Comparison of ENCODE assay signal across 9 cellular contexts in genomic region chr12:75738486-75738885, GRCh38.
A peak's percentile ranks its signal among the peaks of the same experiment; 100 is the strongest.
DNase-seq lines count a peak whose midpoint lies in the region; ATAC-seq and TF ChIP-seq lines count a peak whose summit lies in the region.
"Had no signal": no experiment of that assay in that cellular context is flagged by ENCODE, and none has a peak within 500 bp of the region (broad histone marks: within the 10 kb centered on the region; RNA-seq: fewer than 3 reads in every experiment).

No MANE protein-coding gene starts in this region.

- intact Hi-C loops in activated CD4-positive, alpha-beta T cell treated with anti-CD3 and anti-CD28 coated beads for 36 hours (cut with DNase I, micrococcal nuclease): loop anchor here in 1 of 2 experiments (2.0 kb wide), 2 partner anchors 98 to 292 kb away; partner anchors contain the start of gene PHLDA1
- intact Hi-C loops in activated T-helper 2 cell treated with anti-CD3 and anti-CD28 coated beads, Interferon-gamma antibody, Interleukin-2, Interleukin-4, amounts not matched to agents 10 μg/mL and 5 μg/mL and 100 μg/mL, durations not matched to agents 14 hours and 24 hours and 36 hours (cut with micrococcal nuclease): loop anchor here (1.0 to 10.0 kb wide), 3 partner anchors 16 to 416 kb away; no protein-coding TSS in a partner anchor
- intact Hi-C loops in psoas muscle (cut with DNase I): no loop called here

- no peak overlapping the region for H3K27ac Mint-ChIP-seq in activated CD4-positive, alpha-beta T cell treated with anti-CD3 and anti-CD28 coated beads for 36 hours
- no peak overlapping the region for H3K27ac Mint-ChIP-seq in activated CD4-positive, alpha-beta T cell treated with anti-CD3 and anti-CD28 coated beads, Interleukin-2, amount 10 ng/mL, durations not matched to agents 7 days and 5 days
- H3K27ac Mint-ChIP-seq in activated T-helper 2 cell treated with anti-CD3 and anti-CD28 coated beads, Interferon-gamma antibody, Interleukin-2, Interleukin-4, amounts not matched to agents 10 μg/mL and 5 μg/mL and 100 μg/mL, durations not matched to agents 14 hours and 24 hours and 36 hours: peak overlapping the region; percentile 33
- H3K27ac Mint-ChIP-seq in osteocyte (ENCODE audit: unreplicated experiment): no peak overlapping the region

- peaks cover 16% of the 10 kb centered on the region for H3K4me1 Mint-ChIP-seq in activated CD4-positive, alpha-beta T cell treated with anti-CD3 and anti-CD28 coated beads for 36 hours
- H3K4me1 Mint-ChIP-seq in activated CD4-positive, alpha-beta T cell treated with anti-CD3 and anti-CD28 coated beads, Interleukin-2, amount 10 ng/mL, durations not matched to agents 7 days and 5 days: no peaks in the 10 kb centered on the region
- H3K4me1 Mint-ChIP-seq in activated T-helper 2 cell treated with anti-CD3 and anti-CD28 coated beads, Interferon-gamma antibody, Interleukin-2, Interleukin-4, amounts not matched to agents 10 μg/mL and 5 μg/mL and 100 μg/mL, durations not matched to agents 14 hours and 24 hours and 36 hours (ENCODE audit: low read depth): peaks cover 20% of the 10 kb centered on the region
- peaks cover 8% of the 10 kb centered on the region for H3K4me1 Mint-ChIP-seq in osteocyte (ENCODE audit: unreplicated experiment)

- H3K9me3 ChIP-seq in psoas muscle: no peaks in the 10 kb centered on the region
- H3K9me3 ChIP-seq: A549 had no signal

- no peaks in the 10 kb centered on the region for H3K36me3 Mint-ChIP-seq in activated CD4-positive, alpha-beta T cell treated with anti-CD3 and anti-CD28 coated beads for 36 hours (ENCODE audit: low read depth)
- H3K36me3 Mint-ChIP-seq in activated CD4-positive, alpha-beta T cell treated with anti-CD3 and anti-CD28 coated beads, Interleukin-2, amount 10 ng/mL, durations not matched to agents 7 days and 5 days (ENCODE audit: low read depth): no peaks in the 10 kb centered on the region
- no peaks in the 10 kb centered on the region for H3K36me3 Mint-ChIP-seq in activated T-helper 2 cell treated with anti-CD3 and anti-CD28 coated beads, Interferon-gamma antibody, Interleukin-2, Interleukin-4, amounts not matched to agents 10 μg/mL and 5 μg/mL and 100 μg/mL, durations not matched to agents 14 hours and 24 hours and 36 hours (ENCODE audit: low read depth)
- H3K36me3 Mint-ChIP-seq in osteocyte (ENCODE audit: unreplicated experiment): peaks cover 6% of the 10 kb centered on the region

- CTCF ChIA-PET in activated CD4-positive, alpha-beta T cell treated with anti-CD3 and anti-CD28 coated beads for 36 hours (lab: Charles Lee): interaction anchor here (0.9 to 1.0 kb wide), 2 partner anchors 13 to 300 kb away, joined by 3 to 5 read pairs; no protein-coding TSS in a partner anchor
- CTCF ChIA-PET in activated CD4-positive, alpha-beta T cell treated with anti-CD3 and anti-CD28 coated beads, Interleukin-2, amount 10 ng/mL, durations not matched to agents 7 days and 5 days (lab: Charles Lee): interaction anchor here (0.6 to 1.6 kb wide), 3 partner anchors 12 to 175 kb away, joined by 3 to 5 read pairs (median 3); no protein-coding TSS in a partner anchor

- no peaks in the 10 kb centered on the region for H3K4me1 ChIP-seq in psoas muscle

- no peak overlapping the region for H3K4me3 ChIP-seq in psoas muscle
- H3K4me3 ChIP-seq: A549 had no signal

- DNase-seq in activated CD4-positive, alpha-beta T cell treated with anti-CD3 and anti-CD28 coated beads for 36 hours: peak; percentile 59
- no peak for DNase-seq in activated CD4-positive, alpha-beta T cell treated with anti-CD3 and anti-CD28 coated beads, Interleukin-2, amount 10 ng/mL, durations not matched to agents 7 days and 5 days
- no peak for DNase-seq in activated T-helper 2 cell treated with anti-CD3 and anti-CD28 coated beads, Interferon-gamma antibody, Interleukin-2, Interleukin-4, amounts not matched to agents 10 μg/mL and 5 μg/mL and 100 μg/mL, durations not matched to agents 14 hours and 24 hours and 36 hours (ENCODE audit: low spot score)
- peak; percentile 2 for DNase-seq in stimulated activated CD8-positive, alpha-beta memory T cell treated with anti-CD3 and anti-CD28 coated beads, Interleukin-7, amount 100 ng/mL, for 24 hours (ENCODE audit: low read depth)
- DNase-seq in psoas muscle (no peak), KG1 (lab: John Stamatoyannopoulos, UW) (no peak), osteocyte (ENCODE audit: extremely low spot score, unreplicated experiment) (no peak)

- peak; percentile 95 for ATAC-seq in activated CD4-positive, alpha-beta T cell treated with anti-CD3 and anti-CD28 coated beads for 36 hours
- ATAC-seq in HG03103 (IDR thresholded peaks at IDR 0.05; ENCODE audit: low read depth, unreplicated experiment) (peak; percentile 91), psoas muscle (no peak)
- ATAC-seq: A549 had no signal

- H3K27me3 Mint-ChIP-seq in activated CD4-positive, alpha-beta T cell treated with anti-CD3 and anti-CD28 coated beads for 36 hours: peaks cover 14% of the 10 kb centered on the region
- H3K27me3 Mint-ChIP-seq in activated CD4-positive, alpha-beta T cell treated with anti-CD3 and anti-CD28 coated beads, Interleukin-2, amount 10 ng/mL, durations not matched to agents 7 days and 5 days: peaks cover 9% of the 10 kb centered on the region
- peaks cover 23% of the 10 kb centered on the region for H3K27me3 Mint-ChIP-seq in activated T-helper 2 cell treated with anti-CD3 and anti-CD28 coated beads, Interferon-gamma antibody, Interleukin-2, Interleukin-4, amounts not matched to agents 10 μg/mL and 5 μg/mL and 100 μg/mL, durations not matched to agents 14 hours and 24 hours and 36 hours (ENCODE audit: low read depth)
- H3K27me3 Mint-ChIP-seq in osteocyte (ENCODE audit: unreplicated experiment): peaks cover 5% of the 10 kb centered on the region

- WGBS in psoas muscle, 3 donors: 35 to 56% (median 44%) methylated on average over 2 of the region's 2 CpGs

- H3K27ac ChIP-seq in psoas muscle: no peak overlapping the region

- POLR2A ChIA-PET in activated CD4-positive, alpha-beta T cell treated with anti-CD3 and anti-CD28 coated beads for 36 hours (lab: Charles Lee): interaction anchor here (0.6 kb wide), 1 partner anchor 310 kb away, joined by 3 read pairs; no protein-coding TSS in a partner anchor
- POLR2A ChIA-PET in activated CD4-positive, alpha-beta T cell treated with anti-CD3 and anti-CD28 coated beads, Interleukin-2, amount 10 ng/mL, durations not matched to agents 7 days and 5 days (lab: Charles Lee): no interaction called here

- H3K9me3 Mint-ChIP-seq in activated CD4-positive, alpha-beta T cell treated with anti-CD3 and anti-CD28 coated beads for 36 hours (ENCODE audit: low read depth): no peaks in the 10 kb centered on the region
- no peaks in the 10 kb centered on the region for H3K9me3 Mint-ChIP-seq in activated CD4-positive, alpha-beta T cell treated with anti-CD3 and anti-CD28 coated beads, Interleukin-2, amount 10 ng/mL, durations not matched to agents 7 days and 5 days
- H3K9me3 Mint-ChIP-seq in activated T-helper 2 cell treated with anti-CD3 and anti-CD28 coated beads, Interferon-gamma antibody, Interleukin-2, Interleukin-4, amounts not matched to agents 10 μg/mL and 5 μg/mL and 100 μg/mL, durations not matched to agents 14 hours and 24 hours and 36 hours: no peaks in the 10 kb centered on the region
- peaks cover 9% of the 10 kb centered on the region for H3K9me3 Mint-ChIP-seq in osteocyte (ENCODE audit: unreplicated experiment)

- no peaks in the 10 kb centered on the region for H3K36me3 ChIP-seq in psoas muscle (ENCODE audit: insufficient read depth in 1 of 2, low read depth in 1 of 2)

- H3K4me3 Mint-ChIP-seq in activated CD4-positive, alpha-beta T cell treated with anti-CD3 and anti-CD28 coated beads for 36 hours: no peak overlapping the region
- H3K4me3 Mint-ChIP-seq in activated CD4-positive, alpha-beta T cell treated with anti-CD3 and anti-CD28 coated beads, Interleukin-2, amount 10 ng/mL, durations not matched to agents 7 days and 5 days: no peak overlapping the region
- no peak overlapping the region for H3K4me3 Mint-ChIP-seq in activated T-helper 2 cell treated with anti-CD3 and anti-CD28 coated beads, Interferon-gamma antibody, Interleukin-2, Interleukin-4, amounts not matched to agents 10 μg/mL and 5 μg/mL and 100 μg/mL, durations not matched to agents 14 hours and 24 hours and 36 hours (ENCODE audit: low read depth)
- no peak overlapping the region for H3K4me3 Mint-ChIP-seq in osteocyte (ENCODE audit: unreplicated experiment)

- H3K27me3 ChIP-seq in psoas muscle (ENCODE audit: insufficient read depth in 3 of 3, low read length in 2 of 3): no peaks in the 10 kb centered on the region

- TF ChIP-seq CTCF in psoas muscle (IDR thresholded peaks at IDR 0.05) (no peak), osteocyte (IDR thresholded peaks at IDR 0.05) (no peak)

Comparison
In these comparisons a context has a peak if more than half of its experiments do, and no peak if none do; other contexts are left out.
1. DNase-seq: peak in activated CD4-positive, alpha-beta T cell treated with anti-CD3 and anti-CD28 coated beads for 36 hours (single experiment) and stimulated activated CD8-positive, alpha-beta memory T cell treated with anti-CD3 and anti-CD28 coated beads, Interleukin-7, amount 100 ng/mL, for 24 hours (single experiment); none in activated CD4-positive, alpha-beta T cell treated with anti-CD3 and anti-CD28 coated beads, Interleukin-2, amount 10 ng/mL, durations not matched to agents 7 days and 5 days (single experiment), activated T-helper 2 cell treated with anti-CD3 and anti-CD28 coated beads, Interferon-gamma antibody, Interleukin-2, Interleukin-4, amounts not matched to agents 10 μg/mL and 5 μg/mL and 100 μg/mL, durations not matched to agents 14 hours and 24 hours and 36 hours (single experiment), psoas muscle (0 of 2), KG1 (single experiment) and osteocyte (single experiment).
2. ATAC-seq: peak in activated CD4-positive, alpha-beta T cell treated with anti-CD3 and anti-CD28 coated beads for 36 hours (single experiment) and HG03103 (single experiment); none in psoas muscle (0 of 4).